17 cellular contexts compared by ENCODE assay signal in the genomic region with DNA sequence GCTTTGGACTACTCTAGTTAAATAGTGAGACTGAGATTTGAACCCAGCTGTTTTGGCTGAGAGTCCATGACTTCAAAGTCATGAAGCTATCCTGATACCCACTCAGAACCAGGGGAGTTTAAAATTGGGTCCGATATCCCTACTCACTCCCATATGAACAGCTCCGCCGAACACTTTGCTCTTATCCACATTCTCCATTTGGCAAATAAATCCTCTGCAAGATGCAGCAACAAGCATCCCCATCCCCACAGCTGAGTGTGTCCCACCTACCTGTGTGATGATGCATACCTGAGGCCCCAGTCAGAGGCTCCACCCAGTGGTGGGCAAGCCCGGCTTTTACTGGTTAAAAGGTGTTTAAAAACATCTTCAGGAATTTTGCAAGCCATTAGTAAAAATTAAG.
"Had no signal": no experiment of that assay in that cellular context is flagged by ENCODE, and none has a peak within 500 bp of the region (broad histone marks: within the 10 kb centered on the region; RNA-seq: fewer than 3 reads in every experiment).

No MANE protein-coding gene starts in this region.

- H3K4me3 ChIP-seq: esophagus squamous epithelium, gastrocnemius medialis, heart right ventricle, lower lobe of right lung, mucosa of descending colon had no signal

- ATAC-seq: gastrocnemius medialis, heart right ventricle, left cardiac atrium, left ventricle myocardium superior, lower lobe of right lung, mucosa of descending colon had no signal

- H3K27me3 ChIP-seq: esophagus squamous epithelium, gastrocnemius medialis, heart right ventricle had no signal

- H3K9me3 ChIP-seq: esophagus squamous epithelium, gastrocnemius medialis, lower lobe of right lung, mucosa of descending colon had no signal

- H3K27ac ChIP-seq: esophagus squamous epithelium, gastrocnemius medialis, heart right ventricle, lower lobe of right lung had no signal

- H3K4me1 ChIP-seq: esophagus squamous epithelium, gastrocnemius medialis, lower lobe of right lung had no signal

- H3K36me3 ChIP-seq: esophagus squamous epithelium, gastrocnemius medialis, heart right ventricle, lower lobe of right lung had no signal

- DNase-seq: cortex of kidney; effector CD4-positive, alpha-beta T cell; effector memory CD4-positive, alpha-beta T cell; esophagus squamous epithelium; foreskin fibroblast; foreskin melanocyte; gastrocnemius medialis; glutamatergic neuron; head of caudate nucleus; heart right ventricle; hippocampal formation; left cardiac atrium; left ventricle myocardium superior; lower lobe of right lung; mesenchymal stem cell; mucosa of descending colon; naive B cell had no signal
